Comparison of ENCODE assay signal across 14 cellular contexts in genomic region chr2:173881466-173881865, GRCh38.
A peak's percentile ranks its signal among the peaks of the same experiment; 100 is the strongest.
DNase-seq lines count a peak whose midpoint lies in the region; ATAC-seq and TF ChIP-seq lines count a peak whose summit lies in the region.
"Had no signal": no experiment of that assay in that cellular context is flagged by ENCODE, and none has a peak within 500 bp of the region (broad histone marks: within the 10 kb centered on the region; RNA-seq: fewer than 3 reads in every experiment).

No MANE protein-coding gene starts in this region.

- no peaks in the 10 kb centered on the region for H3K27me3 ChIP-seq in BE2C
- H3K27me3 ChIP-seq in IMR-90 (ENCODE audit: control insufficient read depth, insufficient read depth, low read length) = peaks cover 21% of the 10 kb centered on the region
- no peaks in the 10 kb centered on the region for H3K27me3 ChIP-seq in H7 (ENCODE audit: control insufficient read depth, insufficient read depth, low read length)

- H2BK20ac ChIP-seq in IMR-90 (ENCODE audit: low read depth, low read length) = no peak overlapping the region

- H2BK15ac ChIP-seq in IMR-90 (ENCODE audit: low read depth, low read length) = no peak overlapping the region

- ATAC-seq in IMR-90 (ENCODE audit: low read depth) (no peak), HG02642 (IDR thresholded peaks at IDR 0.05; ENCODE audit: poor library complexity, unreplicated experiment) (no peak), GM18505 (IDR thresholded peaks at IDR 0.05; ENCODE audit: unreplicated experiment) (no peak)
- ATAC-seq: GM12878 had no signal

- H3K56ac ChIP-seq in IMR-90 (ENCODE audit: extremely low read depth, insufficient read depth, low read length) = no peak overlapping the region

- intact Hi-C loops in IMR-90 (cut with micrococcal nuclease) = loop anchor here (5.0 to 10.0 kb wide), 3 partner anchors 307 to 477 kb away; no protein-coding TSS in a partner anchor

- H4K8ac ChIP-seq in IMR-90 (ENCODE audit: low read depth in 2 of 2, low read length in 2 of 2) = no peak overlapping the region

- H2AK9ac ChIP-seq in IMR-90 (replicated peaks; ENCODE audit: low read depth, low read length, poor library complexity) = no peak overlapping the region

- 80% methylated on average over 1 of the region's 4 CpGs; no CpG with 5 or more reads in 1 of the 2 experiments for WGBS in IMR-90 (ENCODE audit: extremely low coverage in 2 of 2, insufficient read length in 1 of 2), 2 experiments

- no peak overlapping the region for H3K14ac ChIP-seq in IMR-90 (replicated peaks; ENCODE audit: low read depth, low read length)

- no peak overlapping the region for H4K5ac ChIP-seq in IMR-90 (ENCODE audit: low read depth, low read length)

- H2BK120ac ChIP-seq in IMR-90 (ENCODE audit: low read depth, low read length) = no peak overlapping the region

- in situ Hi-C loops in IMR-90 (cut with MboI; ENCODE audit: low sequenced_read_pairs) = loop anchor here (10.0 kb wide), 1 partner anchor 463 kb away; no protein-coding TSS in a partner anchor

- TF ChIP-seq CTCF in BE2C (IDR thresholded peaks at IDR 0.05; ENCODE audit: low read depth, low read length) (no peak), IMR-90 (conservative IDR thresholded peaks at IDR 0.05; ENCODE audit: low read depth, low read length) (no peak), fibroblast of mammary gland (conservative IDR thresholded peaks at IDR 0.05; ENCODE audit: control insufficient read depth, insufficient read depth, low read depth, low read length) (no peak)

- no peak overlapping the region for H3K4me2 ChIP-seq in IMR-90 (ENCODE audit: low read depth, low read length)

- H3K9ac ChIP-seq in IMR-90 (ENCODE audit: low read depth, low read length) = no peak overlapping the region

- no peak overlapping the region for H3K23ac ChIP-seq in IMR-90 (ENCODE audit: low read depth, low read length)

- H3K27ac ChIP-seq in IMR-90 (ENCODE audit: insufficient read depth, low read length) = no peak overlapping the region

- DNase-seq in BE2C (peak; percentile 25), IMR-90 (peak; percentile 7), NCI-H774 (lab: John Stamatoyannopoulos, UW) (peak; percentile 51), fibroblast of mammary gland (ENCODE audit: low read depth) (peak; percentile 49), islet precursor cell (no peak), H7 (no peak)
- DNase-seq: activated CD4-positive, alpha-beta T cell treated with anti-CD3 and anti-CD28 coated beads, Interleukin-2, amount 50 U/mL, for 48 hours; CD4-positive, alpha-beta T cell; occipital lobe; SIG-M5; stimulated activated CD4-positive, alpha-beta T cell treated with anti-CD3 and anti-CD28 coated beads, Interleukin-2, amount 100 ng/mL, for 24 hours had no signal

- no peak for TF ChIP-seq RAD21 in IMR-90 (IDR thresholded peaks at IDR 0.05; ENCODE audit: low read length)

- CTCF ChIA-PET in IMR-90 (lab: Yijun Ruan, JAX) = no interaction called here

- dilution Hi-C loops in IMR-90 (cut with HindIII; ENCODE audit: low sequenced_read_pairs, unreplicated experiment) = no loop called here

- POLR2A ChIA-PET in IMR-90 (lab: Charles Lee; ENCODE audit: unreplicated experiment) = no interaction called here

- no peaks in the 10 kb centered on the region for H3K9me3 ChIP-seq in BE2C
- no peaks in the 10 kb centered on the region for H3K9me3 ChIP-seq in IMR-90 (ENCODE audit: control insufficient read depth, insufficient read depth, low read length)

- H2BK5ac ChIP-seq in IMR-90 (ENCODE audit: low read depth, low read length, poor library complexity, severe bottlenecking) = no peak overlapping the region

- H3K18ac ChIP-seq in IMR-90 (ENCODE audit: low read depth, low read length) = no peak overlapping the region

- H3K4ac ChIP-seq in IMR-90 (ENCODE audit: low read depth, low read length) = no peak overlapping the region

- H4K91ac ChIP-seq in IMR-90 (ENCODE audit: insufficient read depth, low read depth, low read length) = no peak overlapping the region

- H3K79me1 ChIP-seq in IMR-90 (ENCODE audit: low read depth in 1 of 2, low read length in 2 of 2) = no peaks in the 10 kb centered on the region

- TF ChIP-seq POLR2A in IMR-90 (IDR thresholded peaks at IDR 0.05; ENCODE audit: low read depth, low read length) = no peak
- TF ChIP-seq POLR2A in GM18505 (IDR thresholded peaks at IDR 0.05; ENCODE audit: borderline replicate concordance, extremely low read depth, insufficient read depth, insufficient read length) = no peak

- H3K36me3 ChIP-seq in BE2C (no peaks in the 10 kb centered on the region), IMR-90 (ENCODE audit: control insufficient read depth, insufficient read depth, low read length) (no peaks in the 10 kb centered on the region), H7 (replicated peaks; ENCODE audit: control insufficient read depth, insufficient read depth, low read length) (no peaks in the 10 kb centered on the region)

- no peaks in the 10 kb centered on the region for H4K20me1 ChIP-seq in IMR-90 (ENCODE audit: insufficient read depth, low read length)

- no peak overlapping the region for H2AFZ ChIP-seq in IMR-90 (replicated peaks; ENCODE audit: low read length, poor library complexity)

- BruUV-seq in IMR-90 (replicated peaks; lab: Mats Ljungman, UMichigan) = no TSS peak

- H3K4me3 ChIP-seq in BE2C (ENCODE audit: low read depth, low read length) (no peak overlapping the region), IMR-90 (ENCODE audit: insufficient read depth, low read depth, low read length) (no peak overlapping the region), fibroblast of mammary gland (ENCODE audit: control insufficient read depth, low read depth, low read length) (no peak overlapping the region), H7 (ENCODE audit: insufficient read depth, low read depth, low read length) (no peak overlapping the region)
- H3K4me3 ChIP-seq: GM12878 had no signal

- H3K9me1 ChIP-seq in IMR-90 (ENCODE audit: insufficient read depth, low read length) = no peaks in the 10 kb centered on the region

- H3K4me1 ChIP-seq in BE2C (no peaks in the 10 kb centered on the region; the same call in 1 of the 2 replicates), IMR-90 (ENCODE audit: control insufficient read depth, insufficient read depth, low read length) (no peaks in the 10 kb centered on the region)

- no peak overlapping the region for H2AK5ac ChIP-seq in IMR-90 (ENCODE audit: low read depth, low read length)

TF ChIP-seq in IMR-90, 13 proteins besides CTCF, POLR2A, EP300 and RAD21:
- TF ChIP-seq USF2 (IDR thresholded peaks at IDR 0.05; ENCODE audit: low read depth, low read length) = no peak
- no peak for TF ChIP-seq MAZ (IDR thresholded peaks at IDR 0.05; ENCODE audit: borderline replicate concordance, low read depth, low read length)
- TF ChIP-seq ELK1 (IDR thresholded peaks at IDR 0.05; ENCODE audit: borderline replicate concordance, low read depth, low read length) = no peak
- no peak for TF ChIP-seq CHD1 (IDR thresholded peaks at IDR 0.05; ENCODE audit: low read depth, low read length)

Comparison
In these comparisons a context has a peak if more than half of its experiments do, and no peak if none do; other contexts are left out.
1. DNase-seq: peak in BE2C (single experiment), IMR-90 (single experiment), NCI-H774 (single experiment) and fibroblast of mammary gland (single experiment); none in islet precursor cell (single experiment) and H7 (single experiment).